21 cellular contexts compared by ENCODE assay signal in genomic region chr19:18741124-18741493, GRCh38. TPM values are rescaled to one million over a fixed set of nuclear protein-coding genes. Genes with fewer than 3 reads are reported as not detected.
A peak's percentile ranks its signal among the peaks of the same experiment; 100 is the strongest.
DNase-seq lines count a peak whose midpoint lies in the region; ATAC-seq and TF ChIP-seq lines count a peak whose summit lies in the region.
"Had no signal": no experiment of that assay in that cellular context is flagged by ENCODE, and none has a peak within 500 bp of the region (broad histone marks: within the 10 kb centered on the region; RNA-seq: fewer than 3 reads in every experiment).

No MANE protein-coding gene starts in this region.

- H3K4me3 ChIP-seq in mucosa of rectum (ENCODE audit: low read length in 2 of 2) (peak overlapping the region; percentile 5 to 35), upper lobe of left lung (no peak overlapping the region), vagina (no peak overlapping the region)
- H3K4me3 ChIP-seq: ovary, SJCRH30 had no signal

- intact Hi-C loops in vagina (cut with DNase I), result no loop called here

- H3K4me1 ChIP-seq in mucosa of rectum (ENCODE audit: control insufficient read depth in 2 of 2, insufficient read depth in 2 of 2, low read length in 2 of 2) (peaks cover 27 to 46% of the 10 kb centered on the region in 2 donors), upper lobe of left lung (peaks cover 14 to 38% (median 33%) of the 10 kb centered on the region in 4 donors), vagina (peaks cover 28% of the 10 kb centered on the region)

- peak overlapping the region; percentile 93 for H3K27ac ChIP-seq in VCaP
- H3K27ac ChIP-seq in mucosa of rectum (ENCODE audit: low read depth in 2 of 2, low read length in 2 of 2), result peak overlapping the region; percentile 69 to 81
- peak overlapping the region; percentile 39 to 73 (median 62) for H3K27ac ChIP-seq in upper lobe of left lung
- no peak overlapping the region for H3K27ac ChIP-seq in vagina
- H3K27ac ChIP-seq: ovary, SJCRH30 had no signal

- H3K4me3 Mint-ChIP-seq in activated naive CD4-positive, alpha-beta T cell treated with anti-CD3 and anti-CD28 coated beads, Interleukin-2, amount 50 U/mL, for 24 hours, result no peak overlapping the region
- H3K4me3 Mint-ChIP-seq: activated B cell treated with CpG ODN at 0.5 μM for 24 hours; activated CD4-positive, alpha-beta memory T cell treated with anti-CD3 and anti-CD28 coated beads, Interleukin-2, amount 10 ng/mL, durations not matched to agents 7 days and 5 days; activated naive CD4-positive, alpha-beta T cell treated with anti-CD3 and anti-CD28 coated beads, Interleukin-2, amount 10 ng/mL, durations not matched to agents 7 days and 5 days; CD8-positive, alpha-beta memory T cell; effector memory CD8-positive, alpha-beta T cell; stimulated activated naive CD8-positive, alpha-beta T cell treated with anti-CD3 and anti-CD28 coated beads, Interleukin-15, Interleukin-2, amounts not matched to agents 100 ng/mL and 50 ng/mL, for 24 hours had no signal

- DNase-seq in activated naive CD4-positive, alpha-beta T cell treated with Interleukin-2 at 50 U/mL for 16 hours, result no peak
- no peak for DNase-seq in upper lobe of left lung
- DNase-seq in vagina (ENCODE audit: extremely low spot score in 2 of 2), result no peak
- DNase-seq in GF-D8 (lab: John Stamatoyannopoulos, UW), result no peak
- DNase-seq in stimulated activated CD4-positive, alpha-beta T cell treated with anti-CD3 and anti-CD28 coated beads, Interleukin-15, amount 100 ng/mL, for 24 hours, result no peak
- DNase-seq: activated B cell treated with CpG ODN at 0.5 μM for 24 hours; activated CD4-positive, alpha-beta memory T cell treated with anti-CD3 and anti-CD28 coated beads, Interleukin-2, amount 10 ng/mL, durations not matched to agents 7 days and 5 days; activated naive CD4-positive, alpha-beta T cell treated with anti-CD3 and anti-CD28 coated beads, Interleukin-2, amount 10 ng/mL, durations not matched to agents 7 days and 5 days; aorta; CD8-positive, alpha-beta memory T cell; effector memory CD8-positive, alpha-beta T cell; KG1; SJCRH30; stimulated activated CD4-positive, alpha-beta T cell treated with anti-CD3 and anti-CD28 coated beads, Interleukin-2, amount 100 ng/mL, for 24 hours had no signal

- TF ChIP-seq POLR2A in upper lobe of left lung (IDR thresholded peaks at IDR 0.05), result no peak
- no peak for TF ChIP-seq POLR2A in vagina (IDR thresholded peaks at IDR 0.05)

- H3K4me1 Mint-ChIP-seq in activated naive CD4-positive, alpha-beta T cell treated with anti-CD3 and anti-CD28 coated beads, Interleukin-2, amount 50 U/mL, for 24 hours, result peaks cover 4% of the 10 kb centered on the region
- H3K4me1 Mint-ChIP-seq: activated B cell treated with CpG ODN at 0.5 μM for 24 hours; activated CD4-positive, alpha-beta memory T cell treated with anti-CD3 and anti-CD28 coated beads, Interleukin-2, amount 10 ng/mL, durations not matched to agents 7 days and 5 days; activated naive CD4-positive, alpha-beta T cell treated with anti-CD3 and anti-CD28 coated beads, Interleukin-2, amount 10 ng/mL, durations not matched to agents 7 days and 5 days had no signal

- 58% methylated on average over 7 of the region's 7 CpGs; no CpG with 5 or more reads in 1 of the 2 donors for WGBS in upper lobe of left lung, 2 donors

- peak overlapping the region; percentile 9 to 66 for H3K9ac ChIP-seq in mucosa of rectum (ENCODE audit: low read depth in 1 of 2, low read length in 2 of 2)

- H3K36me3 Mint-ChIP-seq in activated naive CD4-positive, alpha-beta T cell treated with anti-CD3 and anti-CD28 coated beads, Interleukin-2, amount 50 U/mL, for 24 hours, result peaks cover 2% of the 10 kb centered on the region
- H3K36me3 Mint-ChIP-seq: activated naive CD4-positive, alpha-beta T cell treated with anti-CD3 and anti-CD28 coated beads, Interleukin-2, amount 10 ng/mL, durations not matched to agents 7 days and 5 days had no signal

- peak overlapping the region; percentile 65 for H3K27ac Mint-ChIP-seq in activated naive CD4-positive, alpha-beta T cell treated with anti-CD3 and anti-CD28 coated beads, Interleukin-2, amount 50 U/mL, for 24 hours
- H3K27ac Mint-ChIP-seq: activated B cell treated with CpG ODN at 0.5 μM for 24 hours; activated CD4-positive, alpha-beta memory T cell treated with anti-CD3 and anti-CD28 coated beads, Interleukin-2, amount 10 ng/mL, durations not matched to agents 7 days and 5 days; activated naive CD4-positive, alpha-beta T cell treated with anti-CD3 and anti-CD28 coated beads, Interleukin-2, amount 10 ng/mL, durations not matched to agents 7 days and 5 days; effector memory CD8-positive, alpha-beta T cell; stimulated activated naive CD8-positive, alpha-beta T cell treated with anti-CD3 and anti-CD28 coated beads, Interleukin-15, Interleukin-2, amounts not matched to agents 100 ng/mL and 50 ng/mL, for 24 hours had no signal

- H3K9me3 ChIP-seq in mucosa of rectum (ENCODE audit: control insufficient read depth in 2 of 2, low read length in 2 of 2) (no peaks in the 10 kb centered on the region), upper lobe of left lung (no peaks in the 10 kb centered on the region), vagina (no peaks in the 10 kb centered on the region)
- H3K9me3 ChIP-seq: ovary, SJCRH30 had no signal

- H3K9me3 Mint-ChIP-seq in activated naive CD4-positive, alpha-beta T cell treated with anti-CD3 and anti-CD28 coated beads, Interleukin-2, amount 50 U/mL, for 24 hours, result no peaks in the 10 kb centered on the region
- H3K9me3 Mint-ChIP-seq: activated B cell treated with CpG ODN at 0.5 μM for 24 hours; activated CD4-positive, alpha-beta memory T cell treated with anti-CD3 and anti-CD28 coated beads, Interleukin-2, amount 10 ng/mL, durations not matched to agents 7 days and 5 days; activated naive CD4-positive, alpha-beta T cell treated with anti-CD3 and anti-CD28 coated beads, Interleukin-2, amount 10 ng/mL, durations not matched to agents 7 days and 5 days; CD8-positive, alpha-beta memory T cell; effector memory CD8-positive, alpha-beta T cell; stimulated activated naive CD8-positive, alpha-beta T cell treated with anti-CD3 and anti-CD28 coated beads, Interleukin-15, Interleukin-2, amounts not matched to agents 100 ng/mL and 50 ng/mL, for 24 hours had no signal

- TF ChIP-seq CTCF in VCaP (conservative IDR thresholded peaks at IDR 0.05) (no peak), upper lobe of left lung (IDR thresholded peaks at IDR 0.05) (no peak), vagina (IDR thresholded peaks at IDR 0.05) (no peak)

- no peaks in the 10 kb centered on the region for H3K27me3 Mint-ChIP-seq in activated naive CD4-positive, alpha-beta T cell treated with anti-CD3 and anti-CD28 coated beads, Interleukin-2, amount 50 U/mL, for 24 hours
- H3K27me3 Mint-ChIP-seq: activated B cell treated with CpG ODN at 0.5 μM for 24 hours; activated CD4-positive, alpha-beta memory T cell treated with anti-CD3 and anti-CD28 coated beads, Interleukin-2, amount 10 ng/mL, durations not matched to agents 7 days and 5 days; activated naive CD4-positive, alpha-beta T cell treated with anti-CD3 and anti-CD28 coated beads, Interleukin-2, amount 10 ng/mL, durations not matched to agents 7 days and 5 days; CD8-positive, alpha-beta memory T cell; effector memory CD8-positive, alpha-beta T cell; stimulated activated naive CD8-positive, alpha-beta T cell treated with anti-CD3 and anti-CD28 coated beads, Interleukin-15, Interleukin-2, amounts not matched to agents 100 ng/mL and 50 ng/mL, for 24 hours had no signal

- H3K27me3 ChIP-seq in mucosa of rectum (ENCODE audit: control insufficient read depth in 2 of 2, insufficient read depth in 2 of 2, low read length in 2 of 2) (no peaks in the 10 kb centered on the region), upper lobe of left lung (no peaks in the 10 kb centered on the region), vagina (no peaks in the 10 kb centered on the region)
- H3K27me3 ChIP-seq: ovary, SJCRH30 had no signal

- H3K36me3 ChIP-seq in mucosa of rectum (ENCODE audit: control insufficient read depth in 2 of 2, insufficient read depth in 2 of 2, low read length in 2 of 2) (no peaks in the 10 kb centered on the region), upper lobe of left lung (no peaks in the 10 kb centered on the region), vagina (no peaks in the 10 kb centered on the region)
- H3K36me3 ChIP-seq: ovary, SJCRH30 had no signal

- TF ChIP-seq EP300 in upper lobe of left lung (IDR thresholded peaks at IDR 0.05), result no peak

- no peak for ATAC-seq in upper lobe of left lung (ENCODE audit: low FRiP score in 2 of 2)
- ATAC-seq: effector memory CD8-positive, alpha-beta T cell had no signal

RNA-seq across cellular contexts. Expression of gene COMP, which starts 50.0 kb away (rescaled TPM):
- total RNA-seq in upper lobe of left lung, result 1 to 10 TPM in 4 of 6 donors, not detected in 2; 1.8 to 8.5 (median 4.3) TPM
- total RNA-seq in vagina, result 0.98 TPM
- total RNA-seq: activated CD4-positive, alpha-beta memory T cell treated with anti-CD3 and anti-CD28 coated beads, Interleukin-2, amount 10 ng/mL, durations not matched to agents 7 days and 5 days; CD8-positive, alpha-beta memory T cell; cerebellum; SJCRH30; T-helper 1 cell treated with Interleukin-12 subunit alpha and Interleukin-12 subunit beta and Interleukin-4 antibody, amounts not matched to agents 30 ng/mL and 1 ng/mL, for 36 hours had no signal

RNA-seq across cellular contexts. Expression of gene CRTC1, which starts 57.6 kb away (rescaled TPM):
- total RNA-seq in upper lobe of left lung (10 to 100 TPM in 4 of 6 donors, 1 to 10 TPM in 2; 5.9 to 27.2 (median 15.6) TPM), vagina (7.4 TPM)

Comparison
In these comparisons a context has a peak if more than half of its experiments do, and no peak if none do; other contexts are left out.
1. H3K4me3 ChIP-seq: peak in mucosa of rectum (2 of 2); none in upper lobe of left lung (0 of 4) and vagina (0 of 2).